ENCODE assay signal across 13 cellular contexts in genomic region chr7:30396379-30396778, GRCh38.
DNase-seq lines count a peak whose midpoint lies in the region; ATAC-seq, FAIRE-seq and TF ChIP-seq lines count a peak whose summit lies in the region.
"Had no signal": no experiment of that assay in that cellular context is flagged by ENCODE, and none has a peak within 500 bp of the region (broad histone marks: within the 10 kb centered on the region; RNA-seq: fewer than 3 reads in every experiment).

No MANE protein-coding gene starts in this region.

- no peak for TF ChIP-seq EP300 in stomach (IDR thresholded peaks at IDR 0.05)

- H3K4me3 ChIP-seq in BE2C (ENCODE audit: low read depth, low read length): no peak overlapping the region
- no peak overlapping the region for H3K4me3 ChIP-seq in Panc1 (ENCODE audit: low read depth in 2 of 2, low read length in 2 of 2)
- no peak overlapping the region for H3K4me3 ChIP-seq in fibroblast of mammary gland (ENCODE audit: control insufficient read depth, low read depth, low read length)
- no peak overlapping the region for H3K4me3 ChIP-seq in stomach
- H3K4me3 ChIP-seq: skin epidermis, tibial artery had no signal

- no peaks in the 10 kb centered on the region for H3K4me1 ChIP-seq in BE2C
- no peaks in the 10 kb centered on the region for H3K4me1 ChIP-seq in Panc1 (ENCODE audit: control insufficient read depth, insufficient read depth, low read length)
- no peaks in the 10 kb centered on the region for H3K4me1 ChIP-seq in stomach
- H3K4me1 ChIP-seq: tibial artery had no signal

- intact Hi-C loops in Panc1 (cut with micrococcal nuclease; ENCODE audit: unreplicated experiment) (no loop called here), stomach (cut with DNase I; ENCODE audit: low total_unique reads) (no loop called here)

- H3K27ac ChIP-seq in Panc1 (ENCODE audit: low read length): no peak overlapping the region
- no peak overlapping the region for H3K27ac ChIP-seq in stomach
- H3K27ac ChIP-seq: skin epidermis, tibial artery had no signal

- no peaks in the 10 kb centered on the region for H3K36me3 ChIP-seq in BE2C
- no peaks in the 10 kb centered on the region for H3K36me3 ChIP-seq in Panc1 (ENCODE audit: control insufficient read depth, insufficient read depth, low read length)
- H3K36me3 ChIP-seq in stomach: no peaks in the 10 kb centered on the region
- H3K36me3 ChIP-seq: tibial artery had no signal

- TF ChIP-seq CTCF in BE2C (IDR thresholded peaks at IDR 0.05; ENCODE audit: low read depth, low read length) (peak; percentile 51), Panc1 (IDR thresholded peaks at IDR 0.05) (peak; percentile 39), fibroblast of mammary gland (conservative IDR thresholded peaks at IDR 0.05; ENCODE audit: control insufficient read depth, insufficient read depth, low read depth, low read length) (peak; percentile 15), stomach (IDR thresholded peaks at IDR 0.05) (no peak)

- H3K27me3 ChIP-seq in BE2C (no peaks in the 10 kb centered on the region), Panc1 (ENCODE audit: control insufficient read depth, insufficient read depth, low read length) (no peaks in the 10 kb centered on the region), stomach (no peaks in the 10 kb centered on the region)
- H3K27me3 ChIP-seq: tibial artery had no signal

- CTCF ChIA-PET in Panc1 (lab: Charles Lee): no interaction called here
- CTCF ChIA-PET in HEK293T (lab: Yijun Ruan, JAX): interaction anchor here (0.6 to 1.2 kb wide), 4 partner anchors 15 to 168 kb away, joined by 3 to 4 read pairs (median 3); no protein-coding TSS in a partner anchor

- DNase-seq in BE2C: no peak
- DNase-seq in Panc1 (ENCODE audit: low read depth, low spot score): no peak
- peak; percentile 28 for DNase-seq in fibroblast of mammary gland (ENCODE audit: low read depth)
- no peak for DNase-seq in HEK293T (ENCODE audit: extremely low spot score)
- DNase-seq in cerebellar nuclear complex (lab: John Stamatoyannopoulos, UW): no peak
- DNase-seq in stomach: no peak
- no peak for DNase-seq in SIG-M5 treated with dmso at 0.1 percent for 504 hours (lab: John Stamatoyannopoulos, UW; ENCODE audit: unreplicated experiment)
- DNase-seq: activated CD4-positive, alpha-beta memory T cell treated with anti-CD3 and anti-CD28 coated beads for 36 hours; naive thymus-derived CD4-positive, alpha-beta T cell; T-helper 2 cell; tibial artery had no signal

- POLR2A ChIA-PET in Panc1 (lab: Charles Lee): interaction anchor here (0.7 kb wide), 1 partner anchor 47 kb away, joined by 3 read pairs; no protein-coding TSS in a partner anchor
- POLR2A ChIA-PET in HEK293T (lab: Yijun Ruan, JAX): interaction anchor here (0.8 kb wide), 1 partner anchor 50 kb away, joined by 3 read pairs; no protein-coding TSS in a partner anchor

- peak; percentile 44 for FAIRE-seq in G401.6 (lab: Jason Lieb, UNC)

- in situ Hi-C loops in Panc1 (cut with HindIII; ENCODE audit: low pct_unique_long_range_greater_than_20kb, low sequenced_read_pairs): no loop called here

- no peaks in the 10 kb centered on the region for H3K9me3 ChIP-seq in BE2C
- H3K9me3 ChIP-seq in Panc1 (ENCODE audit: control insufficient read depth, insufficient read depth, low read depth, low read length): no peaks in the 10 kb centered on the region
- no peaks in the 10 kb centered on the region for H3K9me3 ChIP-seq in stomach
- H3K9me3 ChIP-seq: tibial artery had no signal

- WGBS in stomach, 5 donors: 68 to 74% (median 68%) methylated on average over 7 of the region's 7 CpGs

- BruUV-seq in Panc1 (replicated peaks; lab: Mats Ljungman, UMichigan): no TSS peak

- TF ChIP-seq POLR2A in stomach (IDR thresholded peaks at IDR 0.05): no peak

- ATAC-seq in Panc1: no peak
- ATAC-seq: naive thymus-derived CD4-positive, alpha-beta T cell had no signal

TF ChIP-seq in HEK293T, 16 proteins besides CTCF, POLR2A, EP300 and RAD21:
- no peak for TF ChIP-seq FOXA1 (IDR thresholded peaks at IDR 0.05)
- TF ChIP-seq PKNOX1 (IDR thresholded peaks at IDR 0.05): no peak
- TF ChIP-seq ZNF384 (IDR thresholded peaks at IDR 0.05): no peak
- no peak for TF ChIP-seq BHLHE40 (IDR thresholded peaks at IDR 0.05; ENCODE audit: borderline replicate concordance)
- TF ChIP-seq CTBP1 (IDR thresholded peaks at IDR 0.05; ENCODE audit: borderline replicate concordance): no peak
- no peak for TF ChIP-seq ARNT (IDR thresholded peaks at IDR 0.05)
- TF ChIP-seq TARDBP (IDR thresholded peaks at IDR 0.05): no peak
- no peak for TF ChIP-seq SP1 (IDR thresholded peaks at IDR 0.05)
- TF ChIP-seq HDGF (IDR thresholded peaks at IDR 0.05; ENCODE audit: borderline replicate concordance): no peak
- no peak for TF ChIP-seq L3MBTL2 (conservative IDR thresholded peaks at IDR 0.05)
- no peak for TF ChIP-seq FOXK2 (IDR thresholded peaks at IDR 0.05)
- no peak for TF ChIP-seq SUZ12 (IDR thresholded peaks at IDR 0.05)
- no peak for TF ChIP-seq NFRKB (IDR thresholded peaks at IDR 0.05)
- no peak for TF ChIP-seq FOXM1 (IDR thresholded peaks at IDR 0.05; ENCODE audit: borderline replicate concordance)
- TF ChIP-seq LEF1 (IDR thresholded peaks at IDR 0.05; ENCODE audit: borderline replicate concordance): no peak
- no peak for TF ChIP-seq ELF4 (IDR thresholded peaks at IDR 0.05)

Comparison
In these comparisons a context has a peak if more than half of its experiments do, and no peak if none do; other contexts are left out.
1. CTCF ChIP-seq: peak in BE2C (single experiment), Panc1 (single experiment) and fibroblast of mammary gland (single experiment); none in stomach (0 of 7).